Comparison of ENCODE assay signal across 10 cellular contexts in genomic region chr11:3836903-3837302, GRCh38. TPM values are rescaled to one million over a fixed set of nuclear protein-coding genes. Genes with fewer than 3 reads are reported as not detected.
DNase-seq lines count a peak whose midpoint lies in the region; ATAC-seq and TF ChIP-seq lines count a peak whose summit lies in the region.
"Had no signal": no experiment of that assay in that cellular context is flagged by ENCODE, and none has a peak within 500 bp of the region (broad histone marks: within the 10 kb centered on the region; RNA-seq: fewer than 3 reads in every experiment).

No MANE protein-coding gene starts in this region.

- H3K36me3 ChIP-seq in DND-41 (ENCODE audit: insufficient read depth, low read length) (peaks cover 44% of the 10 kb centered on the region), neutrophil (peaks cover 18% of the 10 kb centered on the region), SK-N-SH (replicated peaks in 1 of 2; ENCODE audit: control insufficient read depth in 1 of 2, insufficient read depth in 2 of 2, low read length in 1 of 2) (peaks cover 3 to 4% of the 10 kb centered on the region in 2 experiments), neural progenitor cell (no peaks in the 10 kb centered on the region)

- no peak for TF ChIP-seq CTCF in DND-41 (IDR thresholded peaks at IDR 0.05; ENCODE audit: borderline replicate concordance, extremely low read depth, low read length, poor library complexity, severe bottlenecking)
- no peak for TF ChIP-seq CTCF in neutrophil (IDR thresholded peaks at IDR 0.05)
- TF ChIP-seq CTCF in SK-N-SH (IDR thresholded peaks at IDR 0.05) = no peak
- no peak for TF ChIP-seq CTCF in neural progenitor cell (IDR thresholded peaks at IDR 0.05)

- H4K20me1 ChIP-seq in DND-41 (ENCODE audit: insufficient read depth, low read length) (peaks cover 72% of the 10 kb centered on the region), SK-N-SH (ENCODE audit: insufficient read depth) (peaks cover 75% of the 10 kb centered on the region), neural progenitor cell (ENCODE audit: low read depth) (peaks cover 77% of the 10 kb centered on the region)

- peaks cover 58% of the 10 kb centered on the region for H3K4me1 ChIP-seq in DND-41 (ENCODE audit: insufficient read depth, low read length)
- peaks cover 66 to 74% of the 10 kb centered on the region in 2 experiments for H3K4me1 ChIP-seq in neutrophil (ENCODE audit: control insufficient read depth in 1 of 2, insufficient read depth in 1 of 2, low read depth in 1 of 2, low read length in 1 of 2)
- peaks cover 5 to 20% of the 10 kb centered on the region in 2 experiments; a peak in 2 of 4 replicates for H3K4me1 ChIP-seq in SK-N-SH (ENCODE audit: control insufficient read depth in 1 of 2, insufficient read depth in 2 of 2, low read depth in 1 of 2, low read length in 1 of 2)
- peaks cover 7% of the 10 kb centered on the region for H3K4me1 ChIP-seq in neural progenitor cell

- H3K36me3 Mint-ChIP-seq in neural progenitor cell = peaks cover 17% of the 10 kb centered on the region

- H3F3A ChIP-seq in SK-N-SH (replicated peaks; ENCODE audit: insufficient read depth) (peaks cover 4% of the 10 kb centered on the region), neural progenitor cell (ENCODE audit: low read depth) (peaks cover 6% of the 10 kb centered on the region)

- DNase-seq in DND-41 (peak; percentile 81), T follicular helper cell (ENCODE audit: low read depth) (peak; percentile 32), SK-N-SH (no peak), neural progenitor cell (ENCODE audit: low spot score) (no peak)
- no peak for DNase-seq in activated CD4-positive, CD25-positive, alpha-beta regulatory T cell treated with anti-CD3 and anti-CD28 coated beads, Interleukin-2, amount 50 U/mL, for 72 hours
- DNase-seq: PC-3 had no signal

- H3K79me2 ChIP-seq in DND-41 (ENCODE audit: insufficient read depth, low read length) = peaks cover 97% of the 10 kb centered on the region
- H3K79me2 ChIP-seq in SK-N-SH (ENCODE audit: insufficient read depth) = peaks cover 89% of the 10 kb centered on the region
- H3K79me2 ChIP-seq in neural progenitor cell (ENCODE audit: low read depth) = peaks cover 85% of the 10 kb centered on the region

- H3K4me1 Mint-ChIP-seq in neural progenitor cell = peaks cover 30% of the 10 kb centered on the region

- H3K9me3 Mint-ChIP-seq in neural progenitor cell = no peaks in the 10 kb centered on the region

- no peak overlapping the region for H3K27ac Mint-ChIP-seq in neural progenitor cell

- H3K4me2 ChIP-seq in DND-41 (ENCODE audit: insufficient read depth, low read length) (peak overlapping the region; percentile 78; the same call in 1 of the 2 replicates), SK-N-SH (no peak overlapping the region), neural progenitor cell (no peak overlapping the region)

- H3K9me2 ChIP-seq in SK-N-SH = no peaks in the 10 kb centered on the region

- H2AFZ ChIP-seq in DND-41 (ENCODE audit: low read depth, low read length) = no peak overlapping the region
- H2AFZ ChIP-seq in SK-N-SH (ENCODE audit: low read depth) = no peak overlapping the region
- H2AFZ ChIP-seq in neural progenitor cell (replicated peaks) = no peak overlapping the region

- CTCF ChIA-PET in SK-N-SH (lab: Yijun Ruan, JAX) = interaction anchor here (2.8 to 12.1 kb wide), 2 partner anchors 15 to 29 kb away, joined by 10 to 134 read pairs; partner anchors contain the start of gene STIM1

- no peaks in the 10 kb centered on the region for H3K9me3 ChIP-seq in DND-41 (ENCODE audit: insufficient read depth, low read length, severe bottlenecking)
- no peaks in the 10 kb centered on the region for H3K9me3 ChIP-seq in neutrophil
- no peaks in the 10 kb centered on the region for H3K9me3 ChIP-seq in SK-N-SH
- no peaks in the 10 kb centered on the region for H3K9me3 ChIP-seq in neural progenitor cell (ENCODE audit: low read depth)

- no peak for TF ChIP-seq RAD21 in SK-N-SH (IDR thresholded peaks at IDR 0.05; ENCODE audit: low read length)

- 96% methylated on average over 4 of the region's 5 CpGs for WGBS in SK-N-SH (ENCODE audit: low lambda C conversion rate)

- POLR2A ChIA-PET in SK-N-SH (lab: Yijun Ruan, JAX) = interaction anchor here (0.8 kb wide), 1 partner anchor 39 kb away, joined by 3 read pairs; the partner anchor contains the start of gene NUP98

- peak; percentile 18 for ATAC-seq in DND-41 (ENCODE audit: insufficient read depth, low read depth)
- no peak for ATAC-seq in HG03039 (IDR thresholded peaks at IDR 0.05; ENCODE audit: unreplicated experiment)
- ATAC-seq: PC-3 had no signal

- H3K27ac ChIP-seq in DND-41 (ENCODE audit: low read length) (peak overlapping the region; percentile 93), angular gyrus (ENCODE audit: low read depth, low read length) (peak overlapping the region; percentile 64), neutrophil (peak overlapping the region; percentile 98), SK-N-SH (ENCODE audit: low read depth in 2 of 2, low read length in 1 of 2) (no peak overlapping the region), neural progenitor cell (no peak overlapping the region)

- H3K4me3 ChIP-seq in DND-41 (ENCODE audit: low read depth in 1 of 2, low read length in 2 of 2) (no peak overlapping the region), neutrophil (ENCODE audit: low read depth in 1 of 2, low read length in 1 of 2) (peak overlapping the region; percentile 93 to 99), SK-N-SH (ENCODE audit: low read depth in 2 of 2, low read length in 1 of 2) (no peak overlapping the region), neural progenitor cell (no peak overlapping the region)

- H3K27me3 ChIP-seq in DND-41 (ENCODE audit: insufficient read depth, low read length, poor library complexity) (no peaks in the 10 kb centered on the region), neutrophil (no peaks in the 10 kb centered on the region), SK-N-SH (ENCODE audit: insufficient read depth) (no peaks in the 10 kb centered on the region), neural progenitor cell (no peaks in the 10 kb centered on the region)

- no peak for TF ChIP-seq EP300 in SK-N-SH (IDR thresholded peaks at IDR 0.05; ENCODE audit: borderline replicate concordance in 1 of 2, low read depth in 1 of 2, low read length in 1 of 2)

- H3K27me3 Mint-ChIP-seq in neural progenitor cell (ENCODE audit: insufficient read depth, low read depth) = no peaks in the 10 kb centered on the region

- no peak overlapping the region for H3K4me3 Mint-ChIP-seq in neural progenitor cell

- H3K9ac ChIP-seq in DND-41 (ENCODE audit: low read depth, low read length) (peak overlapping the region; percentile 0; the same call in 1 of the 2 replicates), SK-N-SH (no peak overlapping the region), neural progenitor cell (no peak overlapping the region)

TF ChIP-seq in SK-N-SH, 30 proteins besides CTCF, POLR2A, EP300 and RAD21 (continues in another document):
- TF ChIP-seq YY1 (IDR thresholded peaks at IDR 0.05; ENCODE audit: low read depth) (no peak), SIN3A (IDR thresholded peaks at IDR 0.05; ENCODE audit: borderline replicate concordance, low read depth, low read length) (no peak), NRF1 (IDR thresholded peaks at IDR 0.05; ENCODE audit: low read depth, low read length) (no peak), POLR2AphosphoS5 (IDR thresholded peaks at IDR 0.05; ENCODE audit: low read depth, low read length) (no peak), USF2 (IDR thresholded peaks at IDR 0.05; ENCODE audit: borderline replicate concordance, low read depth, low read length) (no peak), IRF3 (IDR thresholded peaks at IDR 0.05; ENCODE audit: low read depth, low read length) (no peak), MAX (IDR thresholded peaks at IDR 0.05; ENCODE audit: low read depth) (no peak), SMC3 (IDR thresholded peaks at IDR 0.05; ENCODE audit: low read depth, low read length) (no peak), EZH2phosphoT487 (IDR thresholded peaks at IDR 0.05; ENCODE audit: borderline replicate concordance, low read depth) (no peak), TAF1 (IDR thresholded peaks at IDR 0.05; ENCODE audit: borderline replicate concordance, low read depth, low read length) (no peak)

RNA-seq across cellular contexts. Expression of gene RHOG, which starts 3.9 kb away (rescaled TPM):
- 61.0 and 73.7 TPM in 2 replicates for polyA plus RNA-seq in SK-N-SH (2012; rRNA removed)
- 38.0 and 64.2 TPM in 2 replicates for polyA plus RNA-seq in SK-N-SH (2012; cell fraction: cytosol; rRNA removed)
- 27.9 and 34.4 TPM in 2 replicates for polyA plus RNA-seq in SK-N-SH (2012; cell fraction: nucleus; rRNA removed)
- 5.9 and 19.9 TPM in 2 replicates for total RNA-seq in neural progenitor cell (ENCODE audit: low replicate concordance)
- polyA plus RNA-seq: neural cell had no signal

RNA-seq across cellular contexts. Expression of gene STIM1, which starts 18.6 kb away (rescaled TPM):
- polyA plus RNA-seq in SK-N-SH (2012; rRNA removed) = 21.8 and 29.5 TPM in 2 replicates
- polyA plus RNA-seq in SK-N-SH (2012; cell fraction: cytosol; rRNA removed) = 21.3 and 29.7 TPM in 2 replicates
- polyA plus RNA-seq in SK-N-SH (2012; cell fraction: nucleus; rRNA removed) = 32.6 and 41.8 TPM in 2 replicates
- total RNA-seq in neural progenitor cell (ENCODE audit: low replicate concordance) = 17.3 and 18.9 TPM in 2 replicates

RNA-seq across cellular contexts. Expression of gene PGAP2, which starts 28.5 kb away (rescaled TPM):
- polyA plus RNA-seq in SK-N-SH (2012; rRNA removed) = 41.3 and 44.1 TPM in 2 replicates
- polyA plus RNA-seq in SK-N-SH (2012; cell fraction: cytosol; rRNA removed) = 23.0 and 29.7 TPM in 2 replicates
- polyA plus RNA-seq in SK-N-SH (2012; cell fraction: nucleus; rRNA removed) = 112 and 127 TPM in 2 replicates
- 10.0 and 37.4 TPM in 2 replicates for total RNA-seq in neural progenitor cell (ENCODE audit: low replicate concordance)

RNA-seq across cellular contexts. Expression of gene NUP98, which starts 39.5 kb away (rescaled TPM):
- polyA plus RNA-seq in SK-N-SH (2012; rRNA removed) = 56.4 and 75.6 TPM in 2 replicates
- polyA plus RNA-seq in SK-N-SH (2012; cell fraction: cytosol; rRNA removed) = 37.1 and 49.1 TPM in 2 replicates
- polyA plus RNA-seq in SK-N-SH (2012; cell fraction: nucleus; rRNA removed) = 137 and 139 TPM in 2 replicates
- 94.8 and 106 TPM in 2 replicates for total RNA-seq in neural progenitor cell (ENCODE audit: low replicate concordance)

Comparison
In these comparisons a context has a peak if more than half of its experiments do, and no peak if none do; other contexts are left out.
1. DNase-seq: peak in DND-41 (single experiment) and T follicular helper cell (single experiment); none in SK-N-SH (single experiment), activated CD4-positive, CD25-positive, alpha-beta regulatory T cell treated with anti-CD3 and anti-CD28 coated beads, Interleukin-2, amount 50 U/mL, for 72 hours (single experiment) and neural progenitor cell (single experiment).
2. H3K27ac ChIP-seq: peak in DND-41 (single experiment), angular gyrus (single experiment) and neutrophil (single experiment); none in SK-N-SH (0 of 2) and neural progenitor cell (single experiment).
3. H3K4me3 ChIP-seq: peak in neutrophil (2 of 2); none in DND-41 (0 of 2), SK-N-SH (0 of 2) and neural progenitor cell (single experiment).